Comparison of ENCODE assay signal across 10 cellular contexts in genomic region chr4:153450545-153450917, GRCh38. TPM values are rescaled to one million over a fixed set of nuclear protein-coding genes. Genes with fewer than 3 reads are reported as not detected.
A peak's percentile ranks its signal among the peaks of the same experiment; 100 is the strongest.
DNase-seq lines count a peak whose midpoint lies in the region; ATAC-seq, FAIRE-seq and TF ChIP-seq lines count a peak whose summit lies in the region.
"Had no signal": no experiment of that assay in that cellular context is flagged by ENCODE, and none has a peak within 500 bp of the region (broad histone marks: within the 10 kb centered on the region; RNA-seq: fewer than 3 reads in every experiment).

No MANE protein-coding gene starts in this region.

- no peak for ATAC-seq in stimulated activated memory B cell treated with anti-CD40 and anti-IgM and Interleukin-4, amounts not matched to agents 10 μg/mL and 1 μg/mL and 100 μg/mL, for 72 hours
- ATAC-seq in HepG2 (no peak), HG02678 (IDR thresholded peaks at IDR 0.05; ENCODE audit: unreplicated experiment) (no peak), HG02884 (IDR thresholded peaks at IDR 0.05; ENCODE audit: unreplicated experiment) (no peak)

- H3K27ac ChIP-seq in HL-60 (replicated peaks) (peak overlapping the region; percentile 42), HepG2 (ENCODE audit: extremely low read length, insufficient read depth, low read length) (no peak overlapping the region)

- in situ Hi-C loops in HepG2 (cut with HindIII; ENCODE audit: extremely low pct_ligation_motif_present, low pct_unique_long_range_greater_than_20kb), result no loop called here

- no peaks in the 10 kb centered on the region for H3K9me3 Mint-ChIP-seq in activated CD4-positive, alpha-beta T cell treated with anti-CD3 and anti-CD28 coated beads, Interleukin-2, amount 10 ng/mL, durations not matched to agents 24 days and 14 days
- H3K9me3 Mint-ChIP-seq in activated naive CD8-positive, alpha-beta T cell treated with anti-CD3 and anti-CD28 coated beads for 36 hours, result no peaks in the 10 kb centered on the region
- no peaks in the 10 kb centered on the region for H3K9me3 Mint-ChIP-seq in stimulated activated memory B cell treated with anti-CD40 and anti-IgM and Interleukin-4, amounts not matched to agents 10 μg/mL and 1 μg/mL and 100 μg/mL, for 72 hours

- no peak overlapping the region for H3K4me2 ChIP-seq in HepG2 (ENCODE audit: low read depth, low read length)

- no peaks in the 10 kb centered on the region for H3K79me2 ChIP-seq in HepG2 (ENCODE audit: insufficient read depth, low read length)

- CTCF ChIA-PET in HepG2 (lab: Yijun Ruan, JAX; ENCODE audit: low intra/inter-chr PET ratio, low total read pairs), result no interaction called here

- POLR2A ChIA-PET in HepG2 (lab: Yijun Ruan, JAX), result no interaction called here

- 72% methylated on average over 5 of the region's 5 CpGs for WGBS in HepG2 (ENCODE audit: low lambda C conversion rate)

- H3K9ac ChIP-seq in HepG2 (ENCODE audit: insufficient read depth, low read depth, low read length), result no peak overlapping the region

- peak overlapping the region; percentile 49 for H3K4me3 Mint-ChIP-seq in activated CD4-positive, alpha-beta T cell treated with anti-CD3 and anti-CD28 coated beads, Interleukin-2, amount 10 ng/mL, durations not matched to agents 24 days and 14 days
- H3K4me3 Mint-ChIP-seq in activated naive CD8-positive, alpha-beta T cell treated with anti-CD3 and anti-CD28 coated beads for 36 hours, result peak overlapping the region; percentile 57
- no peak overlapping the region for H3K4me3 Mint-ChIP-seq in stimulated activated memory B cell treated with anti-CD40 and anti-IgM and Interleukin-4, amounts not matched to agents 10 μg/mL and 1 μg/mL and 100 μg/mL, for 72 hours

- intact Hi-C loops in activated CD4-positive, alpha-beta T cell treated with anti-CD3 and anti-CD28 coated beads, Interleukin-2, amount 10 ng/mL, durations not matched to agents 24 days and 14 days (cut with micrococcal nuclease), result loop anchor here (1.0 kb wide), 1 partner anchor 11 kb away; no protein-coding TSS in a partner anchor
- intact Hi-C loops in HepG2 (cut with micrococcal nuclease; ENCODE audit: unreplicated experiment), result no loop called here

- H3K36me3 Mint-ChIP-seq in activated CD4-positive, alpha-beta T cell treated with anti-CD3 and anti-CD28 coated beads, Interleukin-2, amount 10 ng/mL, durations not matched to agents 24 days and 14 days (ENCODE audit: low read depth), result no peaks in the 10 kb centered on the region
- H3K36me3 Mint-ChIP-seq in activated naive CD8-positive, alpha-beta T cell treated with anti-CD3 and anti-CD28 coated beads for 36 hours, result peaks cover 2% of the 10 kb centered on the region
- no peaks in the 10 kb centered on the region for H3K36me3 Mint-ChIP-seq in stimulated activated memory B cell treated with anti-CD40 and anti-IgM and Interleukin-4, amounts not matched to agents 10 μg/mL and 1 μg/mL and 100 μg/mL, for 72 hours

- H3K4me1 ChIP-seq in HepG2 (ENCODE audit: insufficient read depth, low read length), result peaks cover 37% of the 10 kb centered on the region

- no peaks in the 10 kb centered on the region for H4K20me1 ChIP-seq in HepG2 (ENCODE audit: insufficient read depth, low read length)

- no peak for TF ChIP-seq EP300 in HepG2 (IDR thresholded peaks at IDR 0.05; ENCODE audit: low read depth in 2 of 2, low read length in 2 of 2)
- no peak for TF ChIP-seq EP300 in HepG2 (CRISPR knock-in tag; IDR thresholded peaks at IDR 0.05; ENCODE audit: borderline replicate concordance)

- no peaks in the 10 kb centered on the region for H3K27me3 Mint-ChIP-seq in activated CD4-positive, alpha-beta T cell treated with anti-CD3 and anti-CD28 coated beads, Interleukin-2, amount 10 ng/mL, durations not matched to agents 24 days and 14 days
- H3K27me3 Mint-ChIP-seq in activated naive CD8-positive, alpha-beta T cell treated with anti-CD3 and anti-CD28 coated beads for 36 hours, result no peaks in the 10 kb centered on the region
- H3K27me3 Mint-ChIP-seq in stimulated activated memory B cell treated with anti-CD40 and anti-IgM and Interleukin-4, amounts not matched to agents 10 μg/mL and 1 μg/mL and 100 μg/mL, for 72 hours, result no peaks in the 10 kb centered on the region

- H3K27me3 ChIP-seq in HL-60 (ENCODE audit: insufficient read depth, poor library complexity, severe bottlenecking), result no peaks in the 10 kb centered on the region
- H3K27me3 ChIP-seq in HepG2 (ENCODE audit: control insufficient read depth in 1 of 2, insufficient read depth in 2 of 2, low read length in 2 of 2), result no peaks in the 10 kb centered on the region

- H3K4me3 ChIP-seq in HL-60 (replicated peaks; ENCODE audit: insufficient read depth, low read length) (no peak overlapping the region), HepG2 (replicated peaks in 1 of 3; ENCODE audit: insufficient read depth in 1 of 3, low read depth in 2 of 3, low read length in 3 of 3) (no peak overlapping the region)

- H3K4me1 Mint-ChIP-seq in activated CD4-positive, alpha-beta T cell treated with anti-CD3 and anti-CD28 coated beads, Interleukin-2, amount 10 ng/mL, durations not matched to agents 24 days and 14 days, result peaks cover 16% of the 10 kb centered on the region
- peaks cover 23% of the 10 kb centered on the region for H3K4me1 Mint-ChIP-seq in activated naive CD8-positive, alpha-beta T cell treated with anti-CD3 and anti-CD28 coated beads for 36 hours
- H3K4me1 Mint-ChIP-seq in stimulated activated memory B cell treated with anti-CD40 and anti-IgM and Interleukin-4, amounts not matched to agents 10 μg/mL and 1 μg/mL and 100 μg/mL, for 72 hours, result peaks cover 19% of the 10 kb centered on the region

- peak; percentile 74 for DNase-seq in activated CD4-positive, alpha-beta T cell treated with anti-CD3 and anti-CD28 coated beads, Interleukin-2, amount 10 ng/mL, durations not matched to agents 24 days and 14 days
- no peak for DNase-seq in activated CD4-positive, alpha-beta T cell treated with anti-CD3 and anti-CD28 coated beads for 48 hours
- DNase-seq in HL-60 (ENCODE audit: low read depth in 1 of 2, low spot score in 1 of 2) (no peak), HepG2 (ENCODE audit: low spot score) (no peak)
- DNase-seq in activated naive CD8-positive, alpha-beta T cell treated with anti-CD3 and anti-CD28 coated beads for 36 hours, result no peak
- DNase-seq: mesendoderm, NCI-H2081 treated with DMSO at 0.1 percent for 48 hours had no signal

- no peak for TF ChIP-seq POLR2A in HepG2 (IDR thresholded peaks at IDR 0.05; ENCODE audit: insufficient read depth in 1 of 2, low read depth in 2 of 2, low read length in 2 of 2)

- H3K27ac Mint-ChIP-seq in activated CD4-positive, alpha-beta T cell treated with anti-CD3 and anti-CD28 coated beads, Interleukin-2, amount 10 ng/mL, durations not matched to agents 24 days and 14 days, result peak overlapping the region; percentile 89
- peak overlapping the region; percentile 87 for H3K27ac Mint-ChIP-seq in activated naive CD8-positive, alpha-beta T cell treated with anti-CD3 and anti-CD28 coated beads for 36 hours
- peak overlapping the region; percentile 81 for H3K27ac Mint-ChIP-seq in stimulated activated memory B cell treated with anti-CD40 and anti-IgM and Interleukin-4, amounts not matched to agents 10 μg/mL and 1 μg/mL and 100 μg/mL, for 72 hours

- BruUV-seq in HepG2 (replicated peaks; lab: Mats Ljungman, UMichigan), result no TSS peak

- no peaks in the 10 kb centered on the region for H3K36me3 ChIP-seq in HepG2 (replicated peaks in 1 of 2; ENCODE audit: control insufficient read depth in 1 of 2, insufficient read depth in 2 of 2, low read length in 2 of 2)

- H2AFZ ChIP-seq in HepG2 (ENCODE audit: low read length), result no peak overlapping the region

- H3K9me3 ChIP-seq in HepG2 (ENCODE audit: low read length), result no peaks in the 10 kb centered on the region

- no peak for TF ChIP-seq CTCF in HL-60 (IDR thresholded peaks at IDR 0.05; ENCODE audit: insufficient read depth, low read length)
- TF ChIP-seq CTCF in HepG2 (CRISPR knock-in tag; IDR thresholded peaks at IDR 0.05), result no peak

- no peak for FAIRE-seq in HepG2 (lab: Jason Lieb, UNC)

- no peak for TF ChIP-seq RAD21 in HepG2 (CRISPR knock-in tag; IDR thresholded peaks at IDR 0.05)

TF ChIP-seq in HepG2, 621 proteins besides CTCF, POLR2A, EP300 and RAD21 (continues in another document):
- TF ChIP-seq CREB3 (CRISPR knock-in tag; IDR thresholded peaks at IDR 0.05) (no peak), BRD4 (CRISPR knock-in tag; IDR thresholded peaks at IDR 0.05) (no peak)

RNA-seq across cellular contexts. Expression of gene TMEM131L, which starts 15.6 kb away (rescaled TPM):
- 40.3 and 40.6 TPM in 2 replicates for total RNA-seq in activated CD4-positive, alpha-beta T cell treated with anti-CD3 and anti-CD28 coated beads, Interleukin-2, amount 10 ng/mL, durations not matched to agents 24 days and 14 days
- total RNA-seq in activated naive CD8-positive, alpha-beta T cell treated with anti-CD3 and anti-CD28 coated beads for 36 hours, result 10 to 100 TPM; 45.4 to 48.1 TPM
- total RNA-seq in HepG2 (2016; rRNA removed; fragmentation: Illumina TruSeq; extraction: Trizol), result 2.4 and 4.5 TPM in 2 replicates
- total RNA-seq in HepG2 (2016; cell fraction: cytosol; rRNA removed; fragmentation: Illumina TruSeq; extraction: Trizol; ENCODE audit: low read depth), result 1.2 and 1.4 TPM in 2 replicates
- total RNA-seq in HepG2 (2016; cell fraction: insoluble cytoplasmic fraction; rRNA removed; fragmentation: Illumina TruSeq; extraction: Trizol), result 2.7 and 4.5 TPM in 2 replicates
- 1.1 and 2.7 TPM in 2 replicates for total RNA-seq in HepG2 (2016; cell fraction: membrane; rRNA removed; fragmentation: Illumina TruSeq; extraction: Trizol)
- 10.8 and 10.9 TPM in 2 replicates for total RNA-seq in HepG2 (2016; cell fraction: nucleus; rRNA removed; fragmentation: Illumina TruSeq; extraction: Trizol)
- 2.2 and 2.8 TPM in 2 replicates for polyA plus RNA-seq in HepG2 (2011; rRNA removed)
- polyA plus RNA-seq in HepG2 (2011; cell fraction: cytosol; rRNA removed), result 1.3 and 2.2 TPM in 2 replicates
- 4.1 and 4.5 TPM in 2 replicates for polyA plus RNA-seq in HepG2 (2011; cell fraction: nucleus; rRNA removed)
- polyA plus RNA-seq in HepG2 (2012), result 2.3 and 5.2 TPM in 2 replicates
- polyA plus RNA-seq in HepG2 (2016; cell fraction: cytosol; fragmentation: Illumina TruSeq; extraction: Trizol; ENCODE audit: low read depth), result 0.16 and 0.25 TPM in 2 replicates
- 1.7 and 2.1 TPM in 2 replicates for polyA plus RNA-seq in HepG2 (2016; cell fraction: insoluble cytoplasmic fraction; fragmentation: Illumina TruSeq; extraction: Trizol; ENCODE audit: low read depth)
- polyA plus RNA-seq in HepG2 (2016; cell fraction: membrane; fragmentation: Illumina TruSeq; extraction: Trizol; ENCODE audit: low read depth), result 0.18 and 0.30 TPM in 2 replicates
- polyA plus RNA-seq in HepG2 (2016; cell fraction: nucleus; fragmentation: Illumina TruSeq; extraction: Trizol; ENCODE audit: insufficient read depth, low read depth), result 6.6 and 8.4 TPM in 2 replicates
- polyA minus RNA-seq in HepG2 (2011; rRNA and poly(A)+ RNA removed; ENCODE audit: low replicate concordance), result 5.2 and 8.7 TPM in 2 replicates
- polyA minus RNA-seq in HepG2 (2011; cell fraction: cytosol; rRNA and poly(A)+ RNA removed), result 3.6 and 7.2 TPM in 2 replicates
- 10.8 and 14.8 TPM in 2 replicates for polyA minus RNA-seq in HepG2 (2011; cell fraction: nucleus; rRNA and poly(A)+ RNA removed)
